ENCODE assay signal across 8 cellular contexts in genomic region chr17:15263206-15263579, GRCh38. TPM values are rescaled to one million over a fixed set of nuclear protein-coding genes. Genes with fewer than 3 reads are reported as not detected.
A peak's percentile ranks its signal among the peaks of the same experiment; 100 is the strongest.
DNase-seq lines count a peak whose midpoint lies in the region; ATAC-seq lines count a peak whose summit lies in the region.

No MANE protein-coding gene starts in this region.

- ATAC-seq in left cardiac atrium (peak; percentile 50 to 63), HG03159 (IDR thresholded peaks at IDR 0.05; ENCODE audit: unreplicated experiment) (no peak)

- DNase-seq in EH (ENCODE audit: low read depth) (peak; percentile 91), amniotic stem cell (lab: John Stamatoyannopoulos, UW) (peak; percentile 51), left cardiac atrium (peak; percentile 90), posterior cingulate gyrus (peak; percentile 50 to 95 (median 66)), COLO668 (lab: John Stamatoyannopoulos, UW; ENCODE audit: unreplicated experiment) (no peak)
- no peak for DNase-seq in NK-92 treated with Interleukin-12 subunit alpha and Interleukin-12 subunit beta, amount 100 ng/mL, for 24 hours (lab: John Stamatoyannopoulos, UW)
- DNase-seq in activated naive CD4-positive, alpha-beta T cell treated with anti-CD3 and anti-CD28 coated beads, Interleukin-2, amount 50 U/mL, for 16 hours: no peak

- intact Hi-C loops in left cardiac atrium (cut with DNase I): no loop called here
- intact Hi-C loops in posterior cingulate gyrus (cut with DNase I): loop anchor here (2.0 to 10.0 kb wide), 2 partner anchors 112 to 194 kb away; no protein-coding TSS in a partner anchor

RNA-seq across cellular contexts. Expression of gene PMP22, which starts 1.9 kb away (rescaled TPM):
- total RNA-seq in left cardiac atrium: 100 to 1,000 TPM; 133 to 163 TPM

Comparison
In these comparisons a context has a peak if more than half of its experiments do, and no peak if none do; other contexts are left out.
1. DNase-seq: peak in EH (single experiment), amniotic stem cell (single experiment), left cardiac atrium (single experiment) and posterior cingulate gyrus (10 of 10); none in NK-92 treated with Interleukin-12 subunit alpha and Interleukin-12 subunit beta, amount 100 ng/mL, for 24 hours (single experiment), activated naive CD4-positive, alpha-beta T cell treated with anti-CD3 and anti-CD28 coated beads, Interleukin-2, amount 50 U/mL, for 16 hours (single experiment) and COLO668 (single experiment).